Comparison of ENCODE assay signal across 2 cellular contexts in genomic region chr19:15508035-15508710, GRCh38.
TF ChIP-seq lines count a peak whose summit lies in the region.

Gene CYP4F22, plus strand, starts transcription at chr19:15508525. Its CDS starts 16,812 bp downstream, at chr19:15525337.

TF ChIP-seq in HCT116, 20 proteins besides CTCF, POLR2A, EP300 and RAD21 (continued from another document):
- TF ChIP-seq MAX (IDR thresholded peaks at IDR 0.05) (no peak), ELF1 (IDR thresholded peaks at IDR 0.05; ENCODE audit: borderline replicate concordance, low read depth) (no peak), POLR2AphosphoS5 (IDR thresholded peaks at IDR 0.05; ENCODE audit: low read depth, low read length) (peak; percentile 32; the same call in 1 of the 2 replicates), EGR1 (IDR thresholded peaks at IDR 0.05; ENCODE audit: low read depth) (peak; percentile 48; the same call in 1 of the 2 replicates)

TF ChIP-seq in endothelial cell of umbilical vein, 7 proteins besides CTCF, POLR2A, EP300 and RAD21 (continued from another document):
- peak; percentile 37 for TF ChIP-seq EZH2 (IDR thresholded peaks at IDR 0.05; ENCODE audit: borderline replicate concordance, low read depth, low read length, severe bottlenecking)
TF ChIP-seq in endothelial cell of umbilical vein: peak in this region for 1.
